In genomic region chr17:4709794-4710692, GRCh38 we compare ENCODE assay signal across 8 cellular contexts. TPM values are rescaled to one million over a fixed set of nuclear protein-coding genes. Genes with fewer than 3 reads are reported as not detected.
DNase-seq lines count a peak whose midpoint lies in the region; ATAC-seq and TF ChIP-seq lines count a peak whose summit lies in the region.

TSS of gene ARRB2 (plus strand) at chr17:4710632. CDS start at chr17:4710722, 90 bp downstream.

- H3K4me1 Mint-ChIP-seq in activated CD4-positive, alpha-beta T cell treated with anti-CD3 and anti-CD28 coated beads, Interleukin-2, amount 10 ng/mL, durations not matched to agents 24 days and 14 days = peaks cover 51% of the 10 kb centered on the region

- H3K9me3 ChIP-seq in BLaER1 treated with 17β-estradiol and CSF1 and Interleukin-3, amounts not matched to agents 10 nM and 100 nM (replicated peaks in 1 of 11) = peaks cover 0 to 5% (median 0%) of the 10 kb centered on the region in 11 experiments; a peak in 4 of 22 replicates

- TF ChIP-seq CTCF in coronary artery (IDR thresholded peaks at IDR 0.05) = peak; percentile 29

- H3K36me3 Mint-ChIP-seq in activated CD4-positive, alpha-beta T cell treated with anti-CD3 and anti-CD28 coated beads, Interleukin-2, amount 10 ng/mL, durations not matched to agents 24 days and 14 days (ENCODE audit: low read depth) = peaks cover 15% of the 10 kb centered on the region

- H3K27me3 Mint-ChIP-seq in activated CD4-positive, alpha-beta T cell treated with anti-CD3 and anti-CD28 coated beads, Interleukin-2, amount 10 ng/mL, durations not matched to agents 24 days and 14 days = no peaks in the 10 kb centered on the region

- peak within 1 kb of the TSS; percentile 94 to 100 (median 99) for H3K4me2 ChIP-seq in BLaER1 treated with 17β-estradiol and CSF1 and Interleukin-3, amounts not matched to agents 10 nM and 100 nM

- H3K4me1 ChIP-seq in BLaER1 treated with 17β-estradiol and CSF1 and Interleukin-3, amounts not matched to agents 10 nM and 100 nM = peaks cover 47 to 66% (median 55%) of the 10 kb centered on the region in 10 experiments

- peak within 1 kb of the TSS; percentile 99 for H3K27ac Mint-ChIP-seq in activated CD4-positive, alpha-beta T cell treated with anti-CD3 and anti-CD28 coated beads, Interleukin-2, amount 10 ng/mL, durations not matched to agents 24 days and 14 days

- peak within 1 kb of the TSS; percentile 96 for H3K4me3 Mint-ChIP-seq in activated CD4-positive, alpha-beta T cell treated with anti-CD3 and anti-CD28 coated beads, Interleukin-2, amount 10 ng/mL, durations not matched to agents 24 days and 14 days

- intact Hi-C loops in activated CD4-positive, alpha-beta T cell treated with anti-CD3 and anti-CD28 coated beads, Interleukin-2, amount 10 ng/mL, durations not matched to agents 24 days and 14 days (cut with micrococcal nuclease) = loop anchor here (1.0 kb wide), 5 partner anchors 21 to 235 kb away; partner anchors contain the start of genes MED11 and MINK1

- peaks cover 0 to 33% (median 10%) of the 10 kb centered on the region in 11 experiments; a peak in 11 of 22 replicates for H4K20me1 ChIP-seq in BLaER1 treated with 17β-estradiol and CSF1 and Interleukin-3, amounts not matched to agents 10 nM and 100 nM

- DNase-seq in GM19240 (ENCODE audit: insufficient read length, low spot score) (peak; percentile 96), NCI-H526 (lab: John Stamatoyannopoulos, UW) (peak; percentile 95 to 97), coronary artery (ENCODE audit: low spot score) (peak; percentile 98), left kidney (ENCODE audit: low read depth, low spot score) (peak; percentile 100)
- peak; percentile 99 for DNase-seq in activated CD4-positive, alpha-beta T cell treated with anti-CD3 and anti-CD28 coated beads, Interleukin-2, amount 10 ng/mL, durations not matched to agents 24 days and 14 days
- peak; percentile 96 to 98 for DNase-seq in stimulated activated CD4-positive, alpha-beta T cell treated with anti-CD3 and anti-CD28 coated beads, Interleukin-2, amount 100 ng/mL, for 24 hours

- peaks cover 0 to 26% (median 17%) of the 10 kb centered on the region in 11 experiments; a peak in 17 of 22 replicates for H3K36me3 ChIP-seq in BLaER1 treated with 17β-estradiol and CSF1 and Interleukin-3, amounts not matched to agents 10 nM and 100 nM

- peak within 1 kb of the TSS; percentile 71 to 100 (median 94) for H3K4me3 ChIP-seq in BLaER1 treated with 17β-estradiol and CSF1 and Interleukin-3, amounts not matched to agents 10 nM and 100 nM
- peak within 1 kb of the TSS; percentile 85 for H3K4me3 ChIP-seq in coronary artery

- ATAC-seq in HG03460 (IDR thresholded peaks at IDR 0.05; ENCODE audit: unreplicated experiment) = peak; percentile 85

- peak within 1 kb of the TSS; percentile 90 to 99 (median 97) for H3K9ac ChIP-seq in BLaER1 treated with 17β-estradiol and CSF1 and Interleukin-3, amounts not matched to agents 10 nM and 100 nM

- H3K9me3 Mint-ChIP-seq in activated CD4-positive, alpha-beta T cell treated with anti-CD3 and anti-CD28 coated beads, Interleukin-2, amount 10 ng/mL, durations not matched to agents 24 days and 14 days = no peaks in the 10 kb centered on the region

- no peaks in the 10 kb centered on the region for H3K27me3 ChIP-seq in BLaER1 treated with 17β-estradiol and CSF1 and Interleukin-3, amounts not matched to agents 10 nM and 100 nM

- peak within 1 kb of the TSS; percentile 87 to 99 (median 97) for H3K27ac ChIP-seq in BLaER1 treated with 17β-estradiol and CSF1 and Interleukin-3, amounts not matched to agents 10 nM and 100 nM
- H3K27ac ChIP-seq in coronary artery = peak within 1 kb of the TSS; percentile 76 to 92

RNA-seq across cellular contexts. Expression of gene ARRB2, which starts in this region (rescaled TPM):
- total RNA-seq in activated CD4-positive, alpha-beta T cell treated with anti-CD3 and anti-CD28 coated beads, Interleukin-2, amount 10 ng/mL, durations not matched to agents 24 days and 14 days = 189 and 193 TPM in 2 replicates

Comparison
In these comparisons a context has a peak if more than half of its experiments do, and no peak if none do; other contexts are left out.
1. Peak in every context shown above with its lines: DNase-seq, ATAC-seq, H3K4me3 ChIP-seq and H3K27ac ChIP-seq.